ENCODE assay signal across 1 cellular context in genomic region chr4:109125084-109125483, GRCh38.
A peak's percentile ranks its signal among the peaks of the same experiment; 100 is the strongest.
TF ChIP-seq lines count a peak whose summit lies in the region.

No MANE protein-coding gene starts in this region.

TF ChIP-seq in K562, 482 proteins besides CTCF, POLR2A, EP300 and RAD21 (continued from another document):
- TF ChIP-seq RUNX1 (IDR thresholded peaks at IDR 0.05; ENCODE audit: low read depth) (no peak), ZSCAN32 (CRISPR knock-in tag; IDR thresholded peaks at IDR 0.05) (no peak), KAT7 (CRISPR knock-in tag; IDR thresholded peaks at IDR 0.05; ENCODE audit: borderline replicate concordance) (no peak), NEUROD1 (IDR thresholded peaks at IDR 0.05; ENCODE audit: borderline replicate concordance, low read depth, low read length, partially characterized antibody) (no peak), ZNF143 (CRISPR knock-in tag; IDR thresholded peaks at IDR 0.05) (no peak), SMARCC2 (IDR thresholded peaks at IDR 0.05; ENCODE audit: low read depth) (no peak), ZNF124 (CRISPR knock-in tag; IDR thresholded peaks at IDR 0.05) (no peak), ATF7 (IDR thresholded peaks at IDR 0.05) (peak; percentile 58), STAT5A (IDR thresholded peaks at IDR 0.05; ENCODE audit: borderline replicate concordance, low read length) (peak; percentile 47; the same call in 1 of the 2 replicates), IRF9 (tag; IDR thresholded peaks at IDR 0.05) (no peak), EP400 (IDR thresholded peaks at IDR 0.05) (0 out of 2 replicates have a peak, but pooled peaks have one; percentile 15), ZNF668 (CRISPR knock-in tag; IDR thresholded peaks at IDR 0.05) (no peak), SUPT5H (IDR thresholded peaks at IDR 0.05) (no peak), BRF1 (IDR thresholded peaks at IDR 0.05; ENCODE audit: borderline replicate concordance, extremely low read depth, insufficient read length) (no peak), TFAM (CRISPR knock-in tag; conservative IDR thresholded peaks at IDR 0.05) (no peak)
- TF ChIP-seq, protein P1, sequence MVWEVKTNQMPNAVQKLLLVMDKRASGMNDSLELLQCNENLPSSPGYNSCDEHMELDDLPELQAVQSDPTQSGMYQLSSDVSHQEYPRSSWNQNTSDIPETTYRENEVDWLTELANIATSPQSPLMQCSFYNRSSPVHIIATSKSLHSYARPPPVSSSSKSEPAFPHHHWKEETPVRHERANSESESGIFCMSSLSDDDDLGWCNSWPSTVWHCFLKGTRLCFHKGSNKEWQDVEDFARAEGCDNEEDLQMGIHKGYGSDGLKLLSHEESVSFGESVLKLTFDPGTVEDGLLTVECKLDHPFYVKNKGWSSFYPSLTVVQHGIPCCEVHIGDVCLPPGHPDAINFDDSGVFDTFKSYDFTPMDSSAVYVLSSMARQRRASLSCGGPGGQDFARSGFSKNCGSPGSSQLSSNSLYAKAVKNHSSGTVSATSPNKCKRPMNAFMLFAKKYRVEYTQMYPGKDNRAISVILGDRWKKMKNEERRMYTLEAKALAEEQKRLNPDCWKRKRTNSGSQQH (CRISPR knock-in tag; IDR thresholded peaks at IDR 0.05) = no peak
- TF ChIP-seq, protein P2, sequence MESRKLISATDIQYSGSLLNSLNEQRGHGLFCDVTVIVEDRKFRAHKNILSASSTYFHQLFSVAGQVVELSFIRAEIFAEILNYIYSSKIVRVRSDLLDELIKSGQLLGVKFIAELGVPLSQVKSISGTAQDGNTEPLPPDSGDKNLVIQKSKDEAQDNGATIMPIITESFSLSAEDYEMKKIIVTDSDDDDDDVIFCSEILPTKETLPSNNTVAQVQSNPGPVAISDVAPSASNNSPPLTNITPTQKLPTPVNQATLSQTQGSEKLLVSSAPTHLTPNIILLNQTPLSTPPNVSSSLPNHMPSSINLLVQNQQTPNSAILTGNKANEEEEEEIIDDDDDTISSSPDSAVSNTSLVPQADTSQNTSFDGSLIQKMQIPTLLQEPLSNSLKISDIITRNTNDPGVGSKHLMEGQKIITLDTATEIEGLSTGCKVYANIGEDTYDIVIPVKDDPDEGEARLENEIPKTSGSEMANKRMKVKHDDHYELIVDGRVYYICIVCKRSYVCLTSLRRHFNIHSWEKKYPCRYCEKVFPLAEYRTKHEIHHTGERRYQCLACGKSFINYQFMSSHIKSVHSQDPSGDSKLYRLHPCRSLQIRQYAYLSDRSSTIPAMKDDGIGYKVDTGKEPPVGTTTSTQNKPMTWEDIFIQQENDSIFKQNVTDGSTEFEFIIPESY (CRISPR knock-in tag; IDR thresholded peaks at IDR 0.05) = no peak
